In genomic region chr2:156319811-156320490, GRCh38 we compare ENCODE assay signal across 8 cellular contexts. TPM values are rescaled to one million over a fixed set of nuclear protein-coding genes. Genes with fewer than 3 reads are reported as not detected.
DNase-seq lines count a peak whose midpoint lies in the region; ATAC-seq and TF ChIP-seq lines count a peak whose summit lies in the region.

No MANE protein-coding gene starts in this region.

- peaks cover 28% of the 10 kb centered on the region for H3K4me1 Mint-ChIP-seq in stimulated activated effector memory CD8-positive, alpha-beta T cell treated with anti-CD3 and anti-CD28 coated beads, Interleukin-12 subunit alpha, Interleukin-12 subunit beta, amount 100 ng/mL, for 72 hours

- H3K27ac ChIP-seq in body of pancreas: peak overlapping the region; percentile 81 to 90 (median 84)
- H3K27ac ChIP-seq in A673 (ENCODE audit: low read depth, low read length, poor library complexity, severe bottlenecking): no peak overlapping the region

- H3K36me3 ChIP-seq in body of pancreas (replicated peaks in 1 of 2; ENCODE audit: insufficient read depth in 1 of 2, low read depth in 2 of 2) (no peaks in the 10 kb centered on the region), A673 (ENCODE audit: insufficient read depth, low read length, poor library complexity, severe bottlenecking) (no peaks in the 10 kb centered on the region)

- 1 to 2% methylated on average over 22 to 47 of the region's 47 CpGs for WGBS in body of pancreas, 2 donors

- CTCF ChIA-PET in A673 (lab: Charles Lee): no interaction called here

- peak overlapping the region; percentile 75 for H3K4me3 Mint-ChIP-seq in stimulated activated effector memory CD8-positive, alpha-beta T cell treated with anti-CD3 and anti-CD28 coated beads, Interleukin-12 subunit alpha, Interleukin-12 subunit beta, amount 100 ng/mL, for 72 hours

- peak; percentile 91 for ATAC-seq in body of pancreas
- ATAC-seq in stimulated activated effector memory CD8-positive, alpha-beta T cell treated with anti-CD3 and anti-CD28 coated beads, Interleukin-12 subunit alpha, Interleukin-12 subunit beta, amount 100 ng/mL, for 72 hours: peak; percentile 51
- ATAC-seq in GM21360 (IDR thresholded peaks at IDR 0.05; ENCODE audit: unreplicated experiment): no peak

- intact Hi-C loops in body of pancreas (cut with DNase I) (no loop called here), A673 (cut with micrococcal nuclease; ENCODE audit: unreplicated experiment) (no loop called here)

- TF ChIP-seq CTCF in body of pancreas (IDR thresholded peaks at IDR 0.05) (peak in 5 of 7 experiments; percentile 23 to 68 (median 46)), A673 (conservative IDR thresholded peaks at IDR 0.05; ENCODE audit: low read depth, low read length) (no peak)

- peak overlapping the region; percentile 3 to 13 for H3K4me3 ChIP-seq in body of pancreas
- H3K4me3 ChIP-seq in A673 (ENCODE audit: low read depth, low read length, poor library complexity, severe bottlenecking): no peak overlapping the region

- H3K9me3 Mint-ChIP-seq in stimulated activated effector memory CD8-positive, alpha-beta T cell treated with anti-CD3 and anti-CD28 coated beads, Interleukin-12 subunit alpha, Interleukin-12 subunit beta, amount 100 ng/mL, for 72 hours: no peaks in the 10 kb centered on the region

- peaks cover 21% of the 10 kb centered on the region for H3K36me3 Mint-ChIP-seq in stimulated activated effector memory CD8-positive, alpha-beta T cell treated with anti-CD3 and anti-CD28 coated beads, Interleukin-12 subunit alpha, Interleukin-12 subunit beta, amount 100 ng/mL, for 72 hours

- POLR2A ChIA-PET in A673 (lab: Charles Lee; ENCODE audit: low non-redundant PET): no interaction called here

- peaks cover 24% of the 10 kb centered on the region for H3K4me1 ChIP-seq in body of pancreas
- peaks cover 5% of the 10 kb centered on the region for H3K4me1 ChIP-seq in A673 (ENCODE audit: insufficient read depth, low read length, poor library complexity, severe bottlenecking)

- no TSS peak for BruUV-seq in A673 (replicated peaks; lab: Mats Ljungman, UMichigan)

- DNase-seq in GOT3 (lab: John Stamatoyannopoulos, UW) (peak; percentile 40), body of pancreas (peak; percentile 82 to 89 (median 87)), islet precursor cell (peak; percentile 77), A673 (ENCODE audit: low spot score) (no peak), germinal center (ENCODE audit: low spot score) (no peak), SIG-M5 (lab: John Stamatoyannopoulos, UW) (no peak)
- DNase-seq in stimulated activated effector memory CD8-positive, alpha-beta T cell treated with anti-CD3 and anti-CD28 coated beads, Interleukin-12 subunit alpha, Interleukin-12 subunit beta, amount 100 ng/mL, for 72 hours (ENCODE audit: low spot score in 2 of 2): no peak

- H3K27ac Mint-ChIP-seq in stimulated activated effector memory CD8-positive, alpha-beta T cell treated with anti-CD3 and anti-CD28 coated beads, Interleukin-12 subunit alpha, Interleukin-12 subunit beta, amount 100 ng/mL, for 72 hours: no peak overlapping the region

- peak; percentile 43 to 81 (median 73) for TF ChIP-seq POLR2A in body of pancreas (IDR thresholded peaks at IDR 0.05)

- H3K27me3 ChIP-seq in body of pancreas (no peaks in the 10 kb centered on the region), A673 (replicated peaks; ENCODE audit: insufficient read depth, low read depth, low read length, poor library complexity) (peaks cover 91% of the 10 kb centered on the region)

- H3K9me3 ChIP-seq in body of pancreas (no peaks in the 10 kb centered on the region), A673 (ENCODE audit: low read depth, low read length, poor library complexity, severe bottlenecking) (no peaks in the 10 kb centered on the region)

RNA-seq across cellular contexts. Expression of gene NR4A2, which starts 12.6 kb away (rescaled TPM):
- 1 to 10 TPM; 1.0 to 5.9 TPM for total RNA-seq in body of pancreas
- 1.1 and 1.8 TPM in 2 replicates for total RNA-seq in A673 (2021)

Comparison
In these comparisons a context has a peak if more than half of its experiments do, and no peak if none do; other contexts are left out.
1. DNase-seq: peak in GOT3 (single experiment), body of pancreas (4 of 4) and islet precursor cell (single experiment); none in stimulated activated effector memory CD8-positive, alpha-beta T cell treated with anti-CD3 and anti-CD28 coated beads, Interleukin-12 subunit alpha, Interleukin-12 subunit beta, amount 100 ng/mL, for 72 hours (0 of 2), A673 (single experiment), germinal center (single experiment) and SIG-M5 (single experiment).